Comparison of ENCODE assay signal across 1 cellular context in the genomic region with DNA sequence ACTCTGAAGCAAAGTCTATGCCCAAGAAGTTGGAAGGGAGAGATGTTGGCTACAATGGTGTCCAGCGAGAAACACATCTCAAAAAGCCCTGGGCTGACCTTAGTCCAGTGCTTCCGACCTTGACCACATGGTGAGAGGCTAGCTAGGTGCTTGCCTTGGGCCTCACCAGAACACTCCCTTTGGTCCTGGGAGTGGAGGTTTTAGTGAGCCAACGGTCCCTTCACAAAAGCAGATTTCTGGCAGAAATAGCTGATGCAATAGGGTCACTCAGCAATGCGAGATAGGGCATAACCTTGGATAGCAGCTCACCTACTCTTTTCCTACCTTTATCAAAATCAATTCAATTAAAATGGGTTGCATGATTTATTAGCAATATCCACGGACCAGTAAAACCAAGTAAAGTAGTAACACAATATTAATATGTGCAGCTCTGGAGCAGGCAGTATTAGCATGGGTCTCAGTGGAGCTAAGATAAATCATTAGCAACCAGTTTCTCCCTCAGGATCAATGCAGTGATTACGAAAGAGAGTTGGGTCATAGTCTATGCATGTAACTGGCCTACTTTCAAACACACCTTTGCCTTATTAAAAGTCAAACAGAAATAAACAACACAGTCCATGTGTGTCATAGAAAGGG.
TF ChIP-seq lines count a peak whose summit lies in the region.

No MANE protein-coding gene starts in this region.

TF ChIP-seq in K562, 482 proteins besides CTCF, POLR2A, EP300 and RAD21 (continued from another document and continues in another):
- TF ChIP-seq, protein P1, sequence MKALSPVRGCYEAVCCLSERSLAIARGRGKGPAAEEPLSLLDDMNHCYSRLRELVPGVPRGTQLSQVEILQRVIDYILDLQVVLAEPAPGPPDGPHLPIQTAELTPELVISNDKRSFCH (CRISPR knock-in tag; IDR thresholded peaks at IDR 0.05): no peak
- TF ChIP-seq, protein P1 (tag; IDR thresholded peaks at IDR 0.05): peak; percentile 53; the same call in 1 of the 2 replicates
- TF ChIP-seq IFI16 (CRISPR knock-in tag; IDR thresholded peaks at IDR 0.05) (no peak), KLF10 (CRISPR knock-in tag; IDR thresholded peaks at IDR 0.05) (no peak), FOXK1 (CRISPR knock-in tag; IDR thresholded peaks at IDR 0.05; ENCODE audit: borderline replicate concordance) (no peak), SIRT6 (IDR thresholded peaks at IDR 0.05; ENCODE audit: low read depth, low read length) (no peak), SUPT5H (IDR thresholded peaks at IDR 0.05) (no peak), NRF1 (conservative IDR thresholded peaks at IDR 0.05 in 1 of 2, IDR thresholded peaks at IDR 0.05 in 1 of 2) (0 out of 4 replicates have a peak, but pooled peaks of 1 of the 2 experiments have one; percentile 0), OTX1 (CRISPR knock-in tag; IDR thresholded peaks at IDR 0.05) (no peak), C11orf30 (IDR thresholded peaks at IDR 0.05; ENCODE audit: low read depth) (no peak), ZFX (CRISPR knock-in tag; IDR thresholded peaks at IDR 0.05) (0 out of 2 replicates have a peak, but pooled peaks have one; percentile 21), NR4A1 (CRISPR knock-in tag; IDR thresholded peaks at IDR 0.05) (no peak), NR4A1 (tag; IDR thresholded peaks at IDR 0.05) (0 out of 2 replicates have a peak, but pooled peaks have one; percentile 25), EGR1 (conservative IDR thresholded peaks at IDR 0.05) (no peak), PCBP2 (IDR thresholded peaks at IDR 0.05; ENCODE audit: low read depth, low read length, poor library complexity, severe bottlenecking) (no peak), ZNF551 (CRISPR knock-in tag; IDR thresholded peaks at IDR 0.05) (no peak), RNF2 (IDR thresholded peaks at IDR 0.05) (no peak), NFIC (IDR thresholded peaks at IDR 0.05) (no peak), DPF2 (IDR thresholded peaks at IDR 0.05) (0 out of 2 replicates have a peak, but pooled peaks have one; percentile 20), E2F3 (CRISPR knock-in tag; IDR thresholded peaks at IDR 0.05) (no peak)
- TF ChIP-seq, protein P2, sequence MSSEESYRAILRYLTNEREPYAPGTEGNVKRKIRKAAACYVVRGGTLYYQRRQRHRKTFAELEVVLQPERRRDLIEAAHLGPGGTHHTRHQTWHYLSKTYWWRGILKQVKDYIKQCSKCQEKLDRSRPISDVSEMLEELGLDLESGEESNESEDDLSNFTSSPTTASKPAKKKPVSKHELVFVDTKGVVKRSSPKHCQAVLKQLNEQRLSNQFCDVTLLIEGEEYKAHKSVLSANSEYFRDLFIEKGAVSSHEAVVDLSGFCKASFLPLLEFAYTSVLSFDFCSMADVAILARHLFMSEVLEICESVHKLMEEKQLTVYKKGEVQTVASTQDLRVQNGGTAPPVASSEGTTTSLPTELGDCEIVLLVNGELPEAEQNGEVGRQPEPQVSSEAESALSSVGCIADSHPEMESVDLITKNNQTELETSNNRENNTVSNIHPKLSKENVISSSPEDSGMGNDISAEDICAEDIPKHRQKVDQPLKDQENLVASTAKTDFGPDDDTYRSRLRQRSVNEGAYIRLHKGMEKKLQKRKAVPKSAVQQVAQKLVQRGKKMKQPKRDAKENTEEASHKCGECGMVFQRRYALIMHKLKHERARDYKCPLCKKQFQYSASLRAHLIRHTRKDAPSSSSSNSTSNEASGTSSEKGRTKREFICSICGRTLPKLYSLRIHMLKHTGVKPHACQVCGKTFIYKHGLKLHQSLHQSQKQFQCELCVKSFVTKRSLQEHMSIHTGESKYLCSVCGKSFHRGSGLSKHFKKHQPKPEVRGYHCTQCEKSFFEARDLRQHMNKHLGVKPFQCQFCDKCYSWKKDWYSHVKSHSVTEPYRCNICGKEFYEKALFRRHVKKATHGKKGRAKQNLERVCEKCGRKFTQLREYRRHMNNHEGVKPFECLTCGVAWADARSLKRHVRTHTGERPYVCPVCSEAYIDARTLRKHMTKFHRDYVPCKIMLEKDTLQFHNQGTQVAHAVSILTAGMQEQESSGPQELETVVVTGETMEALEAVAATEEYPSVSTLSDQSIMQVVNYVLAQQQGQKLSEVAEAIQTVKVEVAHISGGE (CRISPR knock-in tag; IDR thresholded peaks at IDR 0.05): no peak
- TF ChIP-seq, protein P3, sequence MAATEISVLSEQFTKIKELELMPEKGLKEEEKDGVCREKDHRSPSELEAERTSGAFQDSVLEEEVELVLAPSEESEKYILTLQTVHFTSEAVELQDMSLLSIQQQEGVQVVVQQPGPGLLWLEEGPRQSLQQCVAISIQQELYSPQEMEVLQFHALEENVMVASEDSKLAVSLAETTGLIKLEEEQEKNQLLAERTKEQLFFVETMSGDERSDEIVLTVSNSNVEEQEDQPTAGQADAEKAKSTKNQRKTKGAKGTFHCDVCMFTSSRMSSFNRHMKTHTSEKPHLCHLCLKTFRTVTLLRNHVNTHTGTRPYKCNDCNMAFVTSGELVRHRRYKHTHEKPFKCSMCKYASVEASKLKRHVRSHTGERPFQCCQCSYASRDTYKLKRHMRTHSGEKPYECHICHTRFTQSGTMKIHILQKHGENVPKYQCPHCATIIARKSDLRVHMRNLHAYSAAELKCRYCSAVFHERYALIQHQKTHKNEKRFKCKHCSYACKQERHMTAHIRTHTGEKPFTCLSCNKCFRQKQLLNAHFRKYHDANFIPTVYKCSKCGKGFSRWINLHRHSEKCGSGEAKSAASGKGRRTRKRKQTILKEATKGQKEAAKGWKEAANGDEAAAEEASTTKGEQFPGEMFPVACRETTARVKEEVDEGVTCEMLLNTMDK (IDR thresholded peaks at IDR 0.05; ENCODE audit: borderline replicate concordance, insufficient read depth, low read depth, low read length, poor library complexity, severe bottlenecking): no peak
- TF ChIP-seq, protein P4, sequence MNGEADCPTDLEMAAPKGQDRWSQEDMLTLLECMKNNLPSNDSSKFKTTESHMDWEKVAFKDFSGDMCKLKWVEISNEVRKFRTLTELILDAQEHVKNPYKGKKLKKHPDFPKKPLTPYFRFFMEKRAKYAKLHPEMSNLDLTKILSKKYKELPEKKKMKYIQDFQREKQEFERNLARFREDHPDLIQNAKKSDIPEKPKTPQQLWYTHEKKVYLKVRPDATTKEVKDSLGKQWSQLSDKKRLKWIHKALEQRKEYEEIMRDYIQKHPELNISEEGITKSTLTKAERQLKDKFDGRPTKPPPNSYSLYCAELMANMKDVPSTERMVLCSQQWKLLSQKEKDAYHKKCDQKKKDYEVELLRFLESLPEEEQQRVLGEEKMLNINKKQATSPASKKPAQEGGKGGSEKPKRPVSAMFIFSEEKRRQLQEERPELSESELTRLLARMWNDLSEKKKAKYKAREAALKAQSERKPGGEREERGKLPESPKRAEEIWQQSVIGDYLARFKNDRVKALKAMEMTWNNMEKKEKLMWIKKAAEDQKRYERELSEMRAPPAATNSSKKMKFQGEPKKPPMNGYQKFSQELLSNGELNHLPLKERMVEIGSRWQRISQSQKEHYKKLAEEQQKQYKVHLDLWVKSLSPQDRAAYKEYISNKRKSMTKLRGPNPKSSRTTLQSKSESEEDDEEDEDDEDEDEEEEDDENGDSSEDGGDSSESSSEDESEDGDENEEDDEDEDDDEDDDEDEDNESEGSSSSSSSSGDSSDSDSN (IDR thresholded peaks at IDR 0.05; ENCODE audit: borderline replicate concordance in 1 of 2, low read depth in 2 of 2, low read length in 2 of 2): 0 out of 4 replicates have a peak, but pooled peaks of 1 of the 2 experiments have one; percentile 63
- TF ChIP-seq, protein P5, sequence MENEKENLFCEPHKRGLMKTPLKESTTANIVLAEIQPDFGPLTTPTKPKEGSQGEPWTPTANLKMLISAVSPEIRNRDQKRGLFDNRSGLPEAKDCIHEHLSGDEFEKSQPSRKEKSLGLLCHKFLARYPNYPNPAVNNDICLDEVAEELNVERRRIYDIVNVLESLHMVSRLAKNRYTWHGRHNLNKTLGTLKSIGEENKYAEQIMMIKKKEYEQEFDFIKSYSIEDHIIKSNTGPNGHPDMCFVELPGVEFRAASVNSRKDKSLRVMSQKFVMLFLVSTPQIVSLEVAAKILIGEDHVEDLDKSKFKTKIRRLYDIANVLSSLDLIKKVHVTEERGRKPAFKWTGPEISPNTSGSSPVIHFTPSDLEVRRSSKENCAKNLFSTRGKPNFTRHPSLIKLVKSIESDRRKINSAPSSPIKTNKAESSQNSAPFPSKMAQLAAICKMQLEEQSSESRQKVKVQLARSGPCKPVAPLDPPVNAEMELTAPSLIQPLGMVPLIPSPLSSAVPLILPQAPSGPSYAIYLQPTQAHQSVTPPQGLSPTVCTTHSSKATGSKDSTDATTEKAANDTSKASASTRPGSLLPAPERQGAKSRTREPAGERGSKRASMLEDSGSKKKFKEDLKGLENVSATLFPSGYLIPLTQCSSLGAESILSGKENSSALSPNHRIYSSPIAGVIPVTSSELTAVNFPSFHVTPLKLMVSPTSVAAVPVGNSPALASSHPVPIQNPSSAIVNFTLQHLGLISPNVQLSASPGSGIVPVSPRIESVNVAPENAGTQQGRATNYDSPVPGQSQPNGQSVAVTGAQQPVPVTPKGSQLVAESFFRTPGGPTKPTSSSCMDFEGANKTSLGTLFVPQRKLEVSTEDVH (IDR thresholded peaks at IDR 0.05; ENCODE audit: low read depth, partially characterized antibody): no peak
- TF ChIP-seq, protein P6, sequence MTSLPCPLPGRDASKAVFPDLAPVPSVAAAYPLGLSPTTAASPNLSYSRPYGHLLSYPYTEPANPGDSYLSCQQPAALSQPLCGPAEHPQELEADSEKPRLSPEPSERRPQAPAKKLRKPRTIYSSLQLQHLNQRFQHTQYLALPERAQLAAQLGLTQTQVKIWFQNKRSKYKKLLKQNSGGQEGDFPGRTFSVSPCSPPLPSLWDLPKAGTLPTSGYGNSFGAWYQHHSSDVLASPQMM (CRISPR knock-in tag; IDR thresholded peaks at IDR 0.05): no peak
- TF ChIP-seq, protein P7, sequence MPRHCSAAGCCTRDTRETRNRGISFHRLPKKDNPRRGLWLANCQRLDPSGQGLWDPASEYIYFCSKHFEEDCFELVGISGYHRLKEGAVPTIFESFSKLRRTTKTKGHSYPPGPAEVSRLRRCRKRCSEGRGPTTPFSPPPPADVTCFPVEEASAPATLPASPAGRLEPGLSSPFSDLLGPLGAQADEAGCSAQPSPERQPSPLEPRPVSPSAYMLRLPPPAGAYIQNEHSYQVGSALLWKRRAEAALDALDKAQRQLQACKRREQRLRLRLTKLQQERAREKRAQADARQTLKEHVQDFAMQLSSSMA (CRISPR knock-in tag; IDR thresholded peaks at IDR 0.05): no peak
- TF ChIP-seq, protein P8, sequence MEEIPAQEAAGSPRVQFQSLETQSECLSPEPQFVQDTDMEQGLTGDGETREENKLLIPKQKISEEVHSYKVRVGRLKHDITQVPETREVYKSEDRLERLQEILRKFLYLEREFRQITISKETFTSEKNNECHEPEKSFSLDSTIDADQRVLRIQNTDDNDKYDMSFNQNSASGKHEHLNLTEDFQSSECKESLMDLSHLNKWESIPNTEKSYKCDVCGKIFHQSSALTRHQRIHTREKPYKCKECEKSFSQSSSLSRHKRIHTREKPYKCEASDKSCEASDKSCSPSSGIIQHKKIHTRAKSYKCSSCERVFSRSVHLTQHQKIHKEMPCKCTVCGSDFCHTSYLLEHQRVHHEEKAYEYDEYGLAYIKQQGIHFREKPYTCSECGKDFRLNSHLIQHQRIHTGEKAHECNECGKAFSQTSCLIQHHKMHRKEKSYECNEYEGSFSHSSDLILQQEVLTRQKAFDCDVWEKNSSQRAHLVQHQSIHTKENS (CRISPR knock-in tag; IDR thresholded peaks at IDR 0.05): no peak
- TF ChIP-seq, protein P9, sequence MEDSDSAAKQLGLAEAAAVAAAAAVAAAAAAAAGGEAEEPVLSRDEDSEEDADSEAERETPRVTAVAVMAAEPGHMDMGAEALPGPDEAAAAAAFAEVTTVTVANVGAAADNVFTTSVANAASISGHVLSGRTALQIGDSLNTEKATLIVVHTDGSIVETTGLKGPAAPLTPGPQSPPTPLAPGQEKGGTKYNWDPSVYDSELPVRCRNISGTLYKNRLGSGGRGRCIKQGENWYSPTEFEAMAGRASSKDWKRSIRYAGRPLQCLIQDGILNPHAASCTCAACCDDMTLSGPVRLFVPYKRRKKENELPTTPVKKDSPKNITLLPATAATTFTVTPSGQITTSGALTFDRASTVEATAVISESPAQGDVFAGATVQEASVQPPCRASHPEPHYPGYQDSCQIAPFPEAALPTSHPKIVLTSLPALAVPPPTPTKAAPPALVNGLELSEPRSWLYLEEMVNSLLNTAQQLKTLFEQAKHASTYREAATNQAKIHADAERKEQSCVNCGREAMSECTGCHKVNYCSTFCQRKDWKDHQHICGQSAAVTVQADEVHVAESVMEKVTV (CRISPR knock-in tag; IDR thresholded peaks at IDR 0.05): no peak
- TF ChIP-seq, protein P10, sequence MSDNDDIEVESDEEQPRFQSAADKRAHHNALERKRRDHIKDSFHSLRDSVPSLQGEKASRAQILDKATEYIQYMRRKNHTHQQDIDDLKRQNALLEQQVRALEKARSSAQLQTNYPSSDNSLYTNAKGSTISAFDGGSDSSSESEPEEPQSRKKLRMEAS (CRISPR knock-in tag; IDR thresholded peaks at IDR 0.05): no peak
- TF ChIP-seq, protein P11, sequence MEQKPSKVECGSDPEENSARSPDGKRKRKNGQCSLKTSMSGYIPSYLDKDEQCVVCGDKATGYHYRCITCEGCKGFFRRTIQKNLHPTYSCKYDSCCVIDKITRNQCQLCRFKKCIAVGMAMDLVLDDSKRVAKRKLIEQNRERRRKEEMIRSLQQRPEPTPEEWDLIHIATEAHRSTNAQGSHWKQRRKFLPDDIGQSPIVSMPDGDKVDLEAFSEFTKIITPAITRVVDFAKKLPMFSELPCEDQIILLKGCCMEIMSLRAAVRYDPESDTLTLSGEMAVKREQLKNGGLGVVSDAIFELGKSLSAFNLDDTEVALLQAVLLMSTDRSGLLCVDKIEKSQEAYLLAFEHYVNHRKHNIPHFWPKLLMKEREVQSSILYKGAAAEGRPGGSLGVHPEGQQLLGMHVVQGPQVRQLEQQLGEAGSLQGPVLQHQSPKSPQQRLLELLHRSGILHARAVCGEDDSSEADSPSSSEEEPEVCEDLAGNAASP (IDR thresholded peaks at IDR 0.05): no peak
- TF ChIP-seq, protein P12, sequence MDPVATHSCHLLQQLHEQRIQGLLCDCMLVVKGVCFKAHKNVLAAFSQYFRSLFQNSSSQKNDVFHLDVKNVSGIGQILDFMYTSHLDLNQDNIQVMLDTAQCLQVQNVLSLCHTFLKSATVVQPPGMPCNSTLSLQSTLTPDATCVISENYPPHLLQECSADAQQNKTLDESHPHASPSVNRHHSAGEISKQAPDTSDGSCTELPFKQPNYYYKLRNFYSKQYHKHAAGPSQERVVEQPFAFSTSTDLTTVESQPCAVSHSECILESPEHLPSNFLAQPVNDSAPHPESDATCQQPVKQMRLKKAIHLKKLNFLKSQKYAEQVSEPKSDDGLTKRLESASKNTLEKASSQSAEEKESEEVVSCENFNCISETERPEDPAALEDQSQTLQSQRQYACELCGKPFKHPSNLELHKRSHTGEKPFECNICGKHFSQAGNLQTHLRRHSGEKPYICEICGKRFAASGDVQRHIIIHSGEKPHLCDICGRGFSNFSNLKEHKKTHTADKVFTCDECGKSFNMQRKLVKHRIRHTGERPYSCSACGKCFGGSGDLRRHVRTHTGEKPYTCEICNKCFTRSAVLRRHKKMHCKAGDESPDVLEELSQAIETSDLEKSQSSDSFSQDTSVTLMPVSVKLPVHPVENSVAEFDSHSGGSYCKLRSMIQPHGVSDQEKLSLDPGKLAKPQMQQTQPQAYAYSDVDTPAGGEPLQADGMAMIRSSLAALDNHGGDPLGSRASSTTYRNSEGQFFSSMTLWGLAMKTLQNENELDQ (CRISPR knock-in tag; IDR thresholded peaks at IDR 0.05; ENCODE audit: borderline replicate concordance): 0 out of 2 replicates have a peak, but pooled peaks have one; percentile 45
